In genomic region chr6:75041381-75041780, GRCh38 we compare ENCODE assay signal across 17 cellular contexts.
DNase-seq lines count a peak whose midpoint lies in the region; ATAC-seq and TF ChIP-seq lines count a peak whose summit lies in the region.
"Had no signal": no experiment of that assay in that cellular context is flagged by ENCODE, and none has a peak within 500 bp of the region (broad histone marks: within the 10 kb centered on the region; RNA-seq: fewer than 3 reads in every experiment).

No MANE protein-coding gene starts in this region.

- TF ChIP-seq POLR2A in breast epithelium (IDR thresholded peaks at IDR 0.05) = no peak

- H4K20me1 ChIP-seq in mammary epithelial cell (ENCODE audit: insufficient read depth, low read length) = no peaks in the 10 kb centered on the region
- H4K20me1 ChIP-seq: BLaER1 treated with 17β-estradiol and CSF1 and Interleukin-3, amounts not matched to agents 10 nM and 100 nM had no signal

- H3K27ac ChIP-seq in mammary epithelial cell (ENCODE audit: insufficient read depth, low read depth, low read length) = no peak overlapping the region
- H3K27ac ChIP-seq in breast epithelium = no peak overlapping the region
- H3K27ac ChIP-seq: 22Rv1; A549; BLaER1 treated with 17β-estradiol and CSF1 and Interleukin-3, amounts not matched to agents 10 nM and 100 nM; C4-2B had no signal

- H2AFZ ChIP-seq in mammary epithelial cell (ENCODE audit: low read depth, low read length) = peak overlapping the region; percentile 2

- no peaks in the 10 kb centered on the region for H3K79me2 ChIP-seq in mammary epithelial cell (ENCODE audit: insufficient read depth, low read length)

- H3K4me1 ChIP-seq in mammary epithelial cell (ENCODE audit: insufficient read depth, low read length) (no peaks in the 10 kb centered on the region), breast epithelium (no peaks in the 10 kb centered on the region)
- H3K4me1 ChIP-seq: A549; BLaER1 treated with 17β-estradiol and CSF1 and Interleukin-3, amounts not matched to agents 10 nM and 100 nM; Caco-2 had no signal

- no peak overlapping the region for H3K4me2 ChIP-seq in mammary epithelial cell (ENCODE audit: insufficient read depth, low read depth, low read length)
- H3K4me2 ChIP-seq: A549; BLaER1 treated with 17β-estradiol and CSF1 and Interleukin-3, amounts not matched to agents 10 nM and 100 nM had no signal

- ATAC-seq in HG03571 (IDR thresholded peaks at IDR 0.05; ENCODE audit: unreplicated experiment) = no peak
- ATAC-seq: A549; CD8-positive, alpha-beta T cell had no signal

- H3K9me3 ChIP-seq in mammary epithelial cell (replicated peaks; ENCODE audit: insufficient read depth, low read length) (no peaks in the 10 kb centered on the region), breast epithelium (peaks cover 3 to 6% of the 10 kb centered on the region in 2 donors)
- H3K9me3 ChIP-seq: A549 had no signal

- H3K9ac ChIP-seq in mammary epithelial cell (ENCODE audit: insufficient read depth, low read length) = no peak overlapping the region
- H3K9ac ChIP-seq: BLaER1 treated with 17β-estradiol and CSF1 and Interleukin-3, amounts not matched to agents 10 nM and 100 nM had no signal

- no TSS peak for BruUV-seq in mammary epithelial cell (replicated peaks; lab: Mats Ljungman, UMichigan)

- DNase-seq in mammary epithelial cell = no peak
- DNase-seq in breast epithelium (ENCODE audit: low spot score in 2 of 2) = no peak
- DNase-seq in astrocyte of the spinal cord (ENCODE audit: low read depth, low spot score) = peak; percentile 51
- peak; percentile 71 for DNase-seq in smooth muscle cell of the brain vasculature (ENCODE audit: low read depth, low spot score)
- no peak for DNase-seq in stimulated activated CD8-positive, alpha-beta memory T cell treated with anti-CD3 and anti-CD28 coated beads, Interleukin-4, amount 100 ng/mL, for 48 hours
- DNase-seq: AML-193; Caco-2; Calu3; CD4-positive, alpha-beta T cell; CD8-positive, alpha-beta T cell; DMS79 treated with DMSO at 0.1 percent for 48 hours; GF-D8 had no signal

- in situ Hi-C loops in mammary epithelial cell (cut with MboI; ENCODE audit: low sequenced_read_pairs in 2 of 2) = no loop called here
- in situ Hi-C loops in astrocyte of the spinal cord (cut with HindIII; ENCODE audit: low sequenced_read_pairs) = no loop called here

- no peak overlapping the region for H3K4me3 ChIP-seq in mammary epithelial cell (replicated peaks in 1 of 3; ENCODE audit: insufficient read depth in 1 of 3, low read depth in 2 of 3, low read length in 3 of 3)
- no peak overlapping the region for H3K4me3 ChIP-seq in breast epithelium
- H3K4me3 ChIP-seq in astrocyte of the spinal cord (ENCODE audit: low read depth, low read length) = no peak overlapping the region
- H3K4me3 ChIP-seq: A549; BLaER1 treated with 17β-estradiol and CSF1 and Interleukin-3, amounts not matched to agents 10 nM and 100 nM had no signal

- no peak for TF ChIP-seq CTCF in mammary epithelial cell (conservative IDR thresholded peaks at IDR 0.05 in 1 of 2, IDR thresholded peaks at IDR 0.05 in 1 of 2; ENCODE audit: extremely low read depth in 1 of 2, insufficient read depth in 1 of 2, low read depth in 1 of 2, low read length in 2 of 2)
- no peak for TF ChIP-seq CTCF in breast epithelium (IDR thresholded peaks at IDR 0.05)
- TF ChIP-seq CTCF in astrocyte of the spinal cord (IDR thresholded peaks at IDR 0.05; ENCODE audit: low read depth, low read length) = no peak

- intact Hi-C loops in mammary epithelial cell (cut with micrococcal nuclease) = no loop called here
- intact Hi-C loops in breast epithelium (cut with DNase I; ENCODE audit: low total_unique reads) = no loop called here

- dilution Hi-C loops in mammary epithelial cell (cut with HindIII; ENCODE audit: low sequenced_read_pairs) = no loop called here

- no peaks in the 10 kb centered on the region for H3K36me3 ChIP-seq in mammary epithelial cell (ENCODE audit: insufficient read depth, low read length)
- H3K36me3 ChIP-seq in breast epithelium = no peaks in the 10 kb centered on the region
- H3K36me3 ChIP-seq: BLaER1 treated with 17β-estradiol and CSF1 and Interleukin-3, amounts not matched to agents 10 nM and 100 nM had no signal

- WGBS in mammary epithelial cell (ENCODE audit: low coverage, missing lambda C conversion rate) = 50% methylated on average over 2 of the region's 2 CpGs

- CTCF ChIA-PET in mammary epithelial cell (lab: Charles Lee; ENCODE audit: low non-redundant PET) = no interaction called here

- no peaks in the 10 kb centered on the region for H3K27me3 ChIP-seq in mammary epithelial cell (ENCODE audit: insufficient read depth, low read length)
- no peaks in the 10 kb centered on the region for H3K27me3 ChIP-seq in breast epithelium
- H3K27me3 ChIP-seq: BLaER1 treated with 17β-estradiol and CSF1 and Interleukin-3, amounts not matched to agents 10 nM and 100 nM had no signal

Comparison
In these comparisons a context has a peak if more than half of its experiments do, and no peak if none do; other contexts are left out.
1. DNase-seq: peak in astrocyte of the spinal cord (single experiment) and smooth muscle cell of the brain vasculature (single experiment); none in mammary epithelial cell (single experiment), breast epithelium (0 of 2) and stimulated activated CD8-positive, alpha-beta memory T cell treated with anti-CD3 and anti-CD28 coated beads, Interleukin-4, amount 100 ng/mL, for 48 hours (single experiment).